ENCODE assay signal across 1 cellular context in genomic region chr3:151871639-151872468, GRCh38.
A peak's percentile ranks its signal among the peaks of the same experiment; 100 is the strongest.
TF ChIP-seq lines count a peak whose summit lies in the region.

No MANE protein-coding gene starts in this region.

TF ChIP-seq in K562, 482 proteins besides CTCF, POLR2A, EP300 and RAD21 (continued from another document):
- no peak for TF ChIP-seq SIN3A (IDR thresholded peaks at IDR 0.05; ENCODE audit: borderline replicate concordance in 2 of 2, control insufficient read depth in 1 of 2, low read depth in 2 of 2, low read length in 2 of 2)
- TF ChIP-seq ZBTB17 (CRISPR knock-in tag; IDR thresholded peaks at IDR 0.05) = peak; percentile 61; the same call in 1 of the 2 replicates
- TF ChIP-seq, protein P1, sequence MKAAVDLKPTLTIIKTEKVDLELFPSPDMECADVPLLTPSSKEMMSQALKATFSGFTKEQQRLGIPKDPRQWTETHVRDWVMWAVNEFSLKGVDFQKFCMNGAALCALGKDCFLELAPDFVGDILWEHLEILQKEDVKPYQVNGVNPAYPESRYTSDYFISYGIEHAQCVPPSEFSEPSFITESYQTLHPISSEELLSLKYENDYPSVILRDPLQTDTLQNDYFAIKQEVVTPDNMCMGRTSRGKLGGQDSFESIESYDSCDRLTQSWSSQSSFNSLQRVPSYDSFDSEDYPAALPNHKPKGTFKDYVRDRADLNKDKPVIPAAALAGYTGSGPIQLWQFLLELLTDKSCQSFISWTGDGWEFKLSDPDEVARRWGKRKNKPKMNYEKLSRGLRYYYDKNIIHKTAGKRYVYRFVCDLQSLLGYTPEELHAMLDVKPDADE (conservative IDR thresholded peaks at IDR 0.05; ENCODE audit: control insufficient read depth, low read depth, low read length) = no peak
- 0 out of 2 replicates have a peak, but pooled peaks have one; percentile 37 for TF ChIP-seq MTA3 (IDR thresholded peaks at IDR 0.05; ENCODE audit: borderline replicate concordance)
- TF ChIP-seq BHLHE40 (IDR thresholded peaks at IDR 0.05; ENCODE audit: low read length) = no peak
- TF ChIP-seq BCOR (IDR thresholded peaks at IDR 0.05) = peak; percentile 46; the same call in 1 of the 2 replicates
- TF ChIP-seq NFYB (IDR thresholded peaks at IDR 0.05; ENCODE audit: extremely low read depth, insufficient read length) = no peak
- TF ChIP-seq ATF7 (IDR thresholded peaks at IDR 0.05) = peak; percentile 90; the same call in 1 of the 2 replicates
- no peak for TF ChIP-seq CSDE1 (IDR thresholded peaks at IDR 0.05)
- no peak for TF ChIP-seq SREBF1 (IDR thresholded peaks at IDR 0.05; ENCODE audit: borderline replicate concordance, low read depth, low read length)
- no peak for TF ChIP-seq ATF1 (CRISPR knock-in tag; IDR thresholded peaks at IDR 0.05)
- TF ChIP-seq ATF1 (tag; IDR thresholded peaks at IDR 0.05) = peak; percentile 73
- TF ChIP-seq ZNF830 (CRISPR knock-in tag; IDR thresholded peaks at IDR 0.05) = no peak
- TF ChIP-seq, protein P2, sequence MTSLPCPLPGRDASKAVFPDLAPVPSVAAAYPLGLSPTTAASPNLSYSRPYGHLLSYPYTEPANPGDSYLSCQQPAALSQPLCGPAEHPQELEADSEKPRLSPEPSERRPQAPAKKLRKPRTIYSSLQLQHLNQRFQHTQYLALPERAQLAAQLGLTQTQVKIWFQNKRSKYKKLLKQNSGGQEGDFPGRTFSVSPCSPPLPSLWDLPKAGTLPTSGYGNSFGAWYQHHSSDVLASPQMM (CRISPR knock-in tag; IDR thresholded peaks at IDR 0.05) = no peak
- no peak for TF ChIP-seq SAP30 (IDR thresholded peaks at IDR 0.05; ENCODE audit: borderline replicate concordance, insufficient read depth, low read depth, low read length, poor library complexity, severe bottlenecking)
- 0 out of 4 replicates have a peak, but pooled peaks of 1 of the 2 experiments have one; percentile 20 for TF ChIP-seq KDM1A (IDR thresholded peaks at IDR 0.05)
- no peak for TF ChIP-seq RHOXF2B (CRISPR knock-in tag; conservative IDR thresholded peaks at IDR 0.05)
- peak; percentile 32; the same call in 1 of the 2 replicates for TF ChIP-seq MGA (IDR thresholded peaks at IDR 0.05)
- TF ChIP-seq FOXJ3 (CRISPR knock-in tag; IDR thresholded peaks at IDR 0.05) = no peak
- no peak for TF ChIP-seq ZNF511 (CRISPR knock-in tag; IDR thresholded peaks at IDR 0.05)
- no peak for TF ChIP-seq PCBP1 (IDR thresholded peaks at IDR 0.05; ENCODE audit: low read depth, low read length, poor library complexity, severe bottlenecking)
- TF ChIP-seq MEF2D (tag; conservative IDR thresholded peaks at IDR 0.05; ENCODE audit: low read depth) = no peak
- TF ChIP-seq, protein P3, sequence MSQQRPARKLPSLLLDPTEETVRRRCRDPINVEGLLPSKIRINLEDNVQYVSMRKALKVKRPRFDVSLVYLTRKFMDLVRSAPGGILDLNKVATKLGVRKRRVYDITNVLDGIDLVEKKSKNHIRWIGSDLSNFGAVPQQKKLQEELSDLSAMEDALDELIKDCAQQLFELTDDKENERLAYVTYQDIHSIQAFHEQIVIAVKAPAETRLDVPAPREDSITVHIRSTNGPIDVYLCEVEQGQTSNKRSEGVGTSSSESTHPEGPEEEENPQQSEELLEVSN (IDR thresholded peaks at IDR 0.05; ENCODE audit: borderline replicate concordance in 1 of 2, extremely low read depth in 1 of 2, insufficient read depth in 1 of 2, insufficient read length in 1 of 2, low read depth in 1 of 2, low read length in 1 of 2, poor library complexity in 1 of 2, severe bottlenecking in 1 of 2) = peak; percentile 42 to 52
- peak; percentile 81 for TF ChIP-seq L3MBTL2 (IDR thresholded peaks at IDR 0.05)
- peak; percentile 74 to 89; a peak in 3 of 4 replicates for TF ChIP-seq FOXK2 (conservative IDR thresholded peaks at IDR 0.05 in 1 of 2, IDR thresholded peaks at IDR 0.05 in 1 of 2; ENCODE audit: low read depth in 2 of 2)
- peak; percentile 17; the same call in 1 of the 2 replicates for TF ChIP-seq RB1 (IDR thresholded peaks at IDR 0.05; ENCODE audit: low read depth)
- TF ChIP-seq FOXP1 (CRISPR knock-in tag; IDR thresholded peaks at IDR 0.05) = no peak
- TF ChIP-seq KAT7 (CRISPR knock-in tag; IDR thresholded peaks at IDR 0.05; ENCODE audit: borderline replicate concordance) = no peak
- TF ChIP-seq, protein P4, sequence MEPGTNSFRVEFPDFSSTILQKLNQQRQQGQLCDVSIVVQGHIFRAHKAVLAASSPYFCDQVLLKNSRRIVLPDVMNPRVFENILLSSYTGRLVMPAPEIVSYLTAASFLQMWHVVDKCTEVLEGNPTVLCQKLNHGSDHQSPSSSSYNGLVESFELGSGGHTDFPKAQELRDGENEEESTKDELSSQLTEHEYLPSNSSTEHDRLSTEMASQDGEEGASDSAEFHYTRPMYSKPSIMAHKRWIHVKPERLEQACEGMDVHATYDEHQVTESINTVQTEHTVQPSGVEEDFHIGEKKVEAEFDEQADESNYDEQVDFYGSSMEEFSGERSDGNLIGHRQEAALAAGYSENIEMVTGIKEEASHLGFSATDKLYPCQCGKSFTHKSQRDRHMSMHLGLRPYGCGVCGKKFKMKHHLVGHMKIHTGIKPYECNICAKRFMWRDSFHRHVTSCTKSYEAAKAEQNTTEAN (CRISPR knock-in tag; IDR thresholded peaks at IDR 0.05) = no peak
- TF ChIP-seq FOS (IDR thresholded peaks at IDR 0.05; ENCODE audit: extremely low read depth, insufficient read length) = no peak
- TF ChIP-seq GATA2 (CRISPR knock-in tag; IDR thresholded peaks at IDR 0.05) = no peak
- no peak for TF ChIP-seq ZSCAN29 (IDR thresholded peaks at IDR 0.05)
- 0 out of 2 replicates have a peak, but pooled peaks have one; percentile 16 for TF ChIP-seq TCF7L2 (IDR thresholded peaks at IDR 0.05; ENCODE audit: low read depth, low read length)
- 0 out of 2 replicates have a peak, but pooled peaks have one; percentile 31 for TF ChIP-seq POLR2H (tag; IDR thresholded peaks at IDR 0.05; ENCODE audit: low read depth)
- TF ChIP-seq MAZ (CRISPR knock-in tag; conservative IDR thresholded peaks at IDR 0.05 in 1 of 2, IDR thresholded peaks at IDR 0.05 in 1 of 2) = peak; percentile 25 to 34; a peak in 1 of 4 replicates
- TF ChIP-seq ZNF347 (CRISPR knock-in tag; IDR thresholded peaks at IDR 0.05; ENCODE audit: low read depth) = no peak
- TF ChIP-seq TAF7 (tag; IDR thresholded peaks at IDR 0.05) = 0 out of 2 replicates have a peak, but pooled peaks have one; percentile 18
